Comparison of ENCODE assay signal across 23 cellular contexts in the genomic region with DNA sequence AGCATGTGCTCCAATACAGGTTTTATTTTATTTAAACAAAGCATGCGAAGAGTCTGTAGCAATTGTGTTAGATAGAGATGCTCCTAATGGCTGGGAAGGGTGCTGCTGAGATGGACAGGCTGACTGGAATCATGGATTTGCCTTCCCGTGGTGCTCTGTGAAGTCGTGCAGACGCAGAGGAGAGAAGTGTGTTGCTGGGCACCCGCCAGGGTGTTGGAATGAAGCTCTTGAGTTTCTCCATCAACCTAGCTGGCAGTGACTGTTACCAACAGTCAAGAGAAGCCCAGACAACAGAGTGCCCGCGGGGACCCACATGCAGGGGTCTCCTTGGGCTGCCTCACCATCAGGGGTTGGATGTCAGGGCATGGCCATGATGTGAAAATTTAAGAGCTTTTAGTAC.
"Had no signal": no experiment of that assay in that cellular context is flagged by ENCODE, and none has a peak within 500 bp of the region (broad histone marks: within the 10 kb centered on the region; RNA-seq: fewer than 3 reads in every experiment).

No MANE protein-coding gene starts in this region.

- H3K4me3 ChIP-seq: dorsolateral prefrontal cortex, gastrocnemius medialis, heart right ventricle, lung, sigmoid colon, stomach, thyroid gland had no signal

- H3K27ac Mint-ChIP-seq: endodermal cell; memory B cell; natural killer cell; progenitor cell of endocrine pancreas; stimulated activated effector memory CD8-positive, alpha-beta T cell treated with anti-CD3 and anti-CD28 coated beads, Interleukin-12 subunit alpha, Interleukin-12 subunit beta, amount 100 ng/mL, for 72 hours had no signal

- H3K27me3 ChIP-seq: gastrocnemius medialis, sigmoid colon, thyroid gland had no signal

- H3K27ac ChIP-seq: dorsolateral prefrontal cortex, epithelial cell of prostate, gastrocnemius medialis, heart right ventricle, parathyroid adenoma, sigmoid colon, stomach, thyroid gland had no signal

- DNase-seq: dorsolateral prefrontal cortex; effector CD4-positive, alpha-beta T cell; endodermal cell; foreskin fibroblast; gastrocnemius medialis; heart right ventricle; hippocampal formation; left colon; natural killer cell; sigmoid colon; stimulated activated CD4-positive, alpha-beta T cell treated with anti-CD3 and anti-CD28 coated beads, Interleukin-2, amount 100 ng/mL, for 24 hours; stimulated activated CD4-positive, alpha-beta T cell treated with anti-CD3 and anti-CD28 coated beads, Interleukin-4, amount 100 ng/mL, for 24 hours; stimulated activated naive CD4-positive, alpha-beta T cell treated with Interleukin-2 at 50 U/mL for 16 hours; stomach; thyroid gland; trophoblast cell had no signal

- H2AFZ ChIP-seq: parathyroid adenoma had no signal

- H3K36me3 ChIP-seq: gastrocnemius medialis, heart right ventricle, sigmoid colon, stomach, thyroid gland had no signal

- H3K4me1 Mint-ChIP-seq: endodermal cell; memory B cell; natural killer cell; stimulated activated effector memory CD8-positive, alpha-beta T cell treated with anti-CD3 and anti-CD28 coated beads, Interleukin-12 subunit alpha, Interleukin-12 subunit beta, amount 100 ng/mL, for 72 hours had no signal

- H3K9me3 ChIP-seq: gastrocnemius medialis, heart right ventricle, sigmoid colon, stomach, thyroid gland had no signal

- H3K79me2 ChIP-seq: parathyroid adenoma had no signal

- H3K9me3 Mint-ChIP-seq: endodermal cell; natural killer cell; stimulated activated effector memory CD8-positive, alpha-beta T cell treated with anti-CD3 and anti-CD28 coated beads, Interleukin-12 subunit alpha, Interleukin-12 subunit beta, amount 100 ng/mL, for 72 hours had no signal

- ATAC-seq: esophagus mucosa; gastrocnemius medialis; left colon; natural killer cell; stimulated activated effector memory CD8-positive, alpha-beta T cell treated with anti-CD3 and anti-CD28 coated beads, Interleukin-12 subunit alpha, Interleukin-12 subunit beta, amount 100 ng/mL, for 72 hours had no signal

- H3K9ac ChIP-seq: parathyroid adenoma had no signal

- H3K36me3 Mint-ChIP-seq: memory B cell; natural killer cell; stimulated activated effector memory CD8-positive, alpha-beta T cell treated with anti-CD3 and anti-CD28 coated beads, Interleukin-12 subunit alpha, Interleukin-12 subunit beta, amount 100 ng/mL, for 72 hours had no signal

- H3K4me3 Mint-ChIP-seq: endodermal cell; memory B cell; natural killer cell; stimulated activated effector memory CD8-positive, alpha-beta T cell treated with anti-CD3 and anti-CD28 coated beads, Interleukin-12 subunit alpha, Interleukin-12 subunit beta, amount 100 ng/mL, for 72 hours had no signal

- H3K4me1 ChIP-seq: gastrocnemius medialis, heart right ventricle, parathyroid adenoma, sigmoid colon, stomach, thyroid gland had no signal
